Comparison of ENCODE assay signal across 16 cellular contexts in genomic region chr17:80380068-80381061, GRCh38. TPM values are rescaled to one million over a fixed set of nuclear protein-coding genes. Genes with fewer than 3 reads are reported as not detected.
DNase-seq lines count a peak whose midpoint lies in the region; ATAC-seq and TF ChIP-seq lines count a peak whose summit lies in the region.
"Had no signal": no experiment of that assay in that cellular context is flagged by ENCODE, and none has a peak within 500 bp of the region (broad histone marks: within the 10 kb centered on the region; RNA-seq: fewer than 3 reads in every experiment).

No MANE protein-coding gene starts in this region.

- TF ChIP-seq CTCF in GM23338 (conservative IDR thresholded peaks at IDR 0.05; ENCODE audit: low read depth in 2 of 2): no peak
- TF ChIP-seq CTCF in left lung (IDR thresholded peaks at IDR 0.05): no peak
- no peak for TF ChIP-seq CTCF in PC-9 (conservative IDR thresholded peaks at IDR 0.05)
- TF ChIP-seq CTCF in ascending aorta (IDR thresholded peaks at IDR 0.05): no peak
- TF ChIP-seq CTCF in CD4-positive, alpha-beta T cell (IDR thresholded peaks at IDR 0.05): no peak

- peak overlapping the region; percentile 43; the same call in 1 of the 2 replicates for H3K27ac Mint-ChIP-seq in GM23338
- no peak overlapping the region for H3K27ac Mint-ChIP-seq in CD4-positive, alpha-beta T cell

- no peaks in the 10 kb centered on the region for H4K20me1 ChIP-seq in GM23338 (replicated peaks; ENCODE audit: insufficient read depth)
- no peaks in the 10 kb centered on the region for H4K20me1 ChIP-seq in PC-9 (ENCODE audit: insufficient read depth)

- POLR2A ChIA-PET in PC-9 (lab: Charles Lee; ENCODE audit: unreplicated experiment): no interaction called here
- POLR2A ChIA-PET in CD4-positive, alpha-beta T cell (lab: Charles Lee): no interaction called here

- no peaks in the 10 kb centered on the region for H3K27me3 ChIP-seq in GM23338 (ENCODE audit: insufficient read depth)
- H3K27me3 ChIP-seq in left lung: no peaks in the 10 kb centered on the region
- no peaks in the 10 kb centered on the region for H3K27me3 ChIP-seq in PC-9 (ENCODE audit: insufficient read depth, low read depth)
- H3K27me3 ChIP-seq in ascending aorta: no peaks in the 10 kb centered on the region
- no peaks in the 10 kb centered on the region for H3K27me3 ChIP-seq in CD4-positive, alpha-beta T cell (ENCODE audit: control insufficient read depth, insufficient read depth, low read length)
- H3K27me3 ChIP-seq: SJSA1 had no signal

- no peaks in the 10 kb centered on the region for H3K9me3 Mint-ChIP-seq in GM23338
- H3K9me3 Mint-ChIP-seq in CD4-positive, alpha-beta T cell: no peaks in the 10 kb centered on the region

- H3K4me3 ChIP-seq in GM23338: no peak overlapping the region
- no peak overlapping the region for H3K4me3 ChIP-seq in left lung
- H3K4me3 ChIP-seq in PC-9: no peak overlapping the region
- H3K4me3 ChIP-seq in ascending aorta: no peak overlapping the region
- H3K4me3 ChIP-seq: GM23248, SJSA1 had no signal

- H3K9me3 ChIP-seq in left lung: no peaks in the 10 kb centered on the region
- no peaks in the 10 kb centered on the region for H3K9me3 ChIP-seq in PC-9 (ENCODE audit: insufficient read depth, low read depth)
- H3K9me3 ChIP-seq in ascending aorta: no peaks in the 10 kb centered on the region
- no peaks in the 10 kb centered on the region for H3K9me3 ChIP-seq in CD4-positive, alpha-beta T cell (ENCODE audit: control insufficient read depth, low read length)
- H3K9me3 ChIP-seq: SJSA1 had no signal

- H3K36me3 Mint-ChIP-seq in GM23338 (ENCODE audit: low read depth): peaks cover 80% of the 10 kb centered on the region
- H3K36me3 Mint-ChIP-seq in CD4-positive, alpha-beta T cell (ENCODE audit: low read depth): peaks cover 100% of the 10 kb centered on the region

- H3K27me3 Mint-ChIP-seq in GM23338 (ENCODE audit: insufficient read depth, low read depth, poor library complexity): peaks cover 9% of the 10 kb centered on the region
- H3K27me3 Mint-ChIP-seq in CD4-positive, alpha-beta T cell: no peaks in the 10 kb centered on the region

- H2AFZ ChIP-seq in GM23338: no peak overlapping the region
- no peak overlapping the region for H2AFZ ChIP-seq in PC-9
- H2AFZ ChIP-seq: GM23248 had no signal

- H3K9me2 ChIP-seq in GM23338 (ENCODE audit: insufficient read depth): no peaks in the 10 kb centered on the region
- H3K9me2 ChIP-seq in PC-9 (ENCODE audit: insufficient read depth): no peaks in the 10 kb centered on the region

- no peaks in the 10 kb centered on the region for H3F3A ChIP-seq in GM23338 (replicated peaks; ENCODE audit: low read depth)
- no peaks in the 10 kb centered on the region for H3F3A ChIP-seq in PC-9 (ENCODE audit: insufficient read depth, low read depth)

- peak; percentile 40; the same call in 1 of the 3 replicates for ATAC-seq in GM23338
- ATAC-seq in left lung: peak; percentile 53
- ATAC-seq in CD4-positive, alpha-beta T cell (ENCODE audit: poor library complexity): no peak

- H3K27ac ChIP-seq in GM23338 (ENCODE audit: low read depth) (no peak overlapping the region), left lung (no peak overlapping the region), PC-9 (no peak overlapping the region), ascending aorta (no peak overlapping the region)
- H3K27ac ChIP-seq in CD4-positive, alpha-beta T cell (ENCODE audit: low read depth, low read length): no peak overlapping the region
- H3K27ac ChIP-seq: GM23248, SJSA1 had no signal

- BruUV-seq in PC-9 (replicated peaks; lab: Mats Ljungman, UMichigan): no TSS peak

- H3K4me3 Mint-ChIP-seq in GM23338: no peak overlapping the region
- no peak overlapping the region for H3K4me3 Mint-ChIP-seq in CD4-positive, alpha-beta T cell

- H3K4me1 ChIP-seq in GM23338 (ENCODE audit: insufficient read depth): no peaks in the 10 kb centered on the region
- H3K4me1 ChIP-seq in left lung: no peaks in the 10 kb centered on the region
- H3K4me1 ChIP-seq in PC-9 (replicated peaks; ENCODE audit: insufficient read depth): no peaks in the 10 kb centered on the region
- H3K4me1 ChIP-seq in ascending aorta: no peaks in the 10 kb centered on the region

- peaks cover 21% of the 10 kb centered on the region for H3K36me3 ChIP-seq in GM23338 (ENCODE audit: insufficient read depth)
- H3K36me3 ChIP-seq in left lung: peaks cover 18 to 100% of the 10 kb centered on the region in 2 donors
- H3K36me3 ChIP-seq in PC-9 (ENCODE audit: low read depth): peaks cover 6% of the 10 kb centered on the region; the same call in 1 of the 2 replicates
- H3K36me3 ChIP-seq in ascending aorta: peaks cover 87 to 100% of the 10 kb centered on the region in 2 donors

- peaks cover 4% of the 10 kb centered on the region; the same call in 2 of the 3 replicates for H3K4me1 Mint-ChIP-seq in GM23338
- no peaks in the 10 kb centered on the region for H3K4me1 Mint-ChIP-seq in CD4-positive, alpha-beta T cell (ENCODE audit: low read depth)

- CTCF ChIA-PET in PC-9 (lab: Charles Lee): no interaction called here
- CTCF ChIA-PET in CD4-positive, alpha-beta T cell (lab: Charles Lee): no interaction called here

- H3K79me2 ChIP-seq in GM23338 (replicated peaks; ENCODE audit: insufficient read depth): no peaks in the 10 kb centered on the region
- no peaks in the 10 kb centered on the region for H3K79me2 ChIP-seq in PC-9 (ENCODE audit: low read depth)

- H3K4me2 ChIP-seq in GM23338 (no peak overlapping the region), PC-9 (no peak overlapping the region)

- intact Hi-C loops in left lung (cut with DNase I): no loop called here
- intact Hi-C loops in PC-9 (cut with micrococcal nuclease; ENCODE audit: unreplicated experiment): no loop called here
- intact Hi-C loops in ascending aorta (cut with DNase I): no loop called here
- intact Hi-C loops in CD4-positive, alpha-beta T cell (cut with DNase I, micrococcal nuclease): no loop called here

- DNase-seq in D341Med (ENCODE audit: low spot score) (peak; percentile 28), GM23338 (ENCODE audit: low spot score) (no peak), left lung (no peak), putamen (ENCODE audit: low spot score) (peak; percentile 61), PC-9 (no peak), ascending aorta (ENCODE audit: low spot score in 2 of 2) (no peak)
- no peak for DNase-seq in CD4-positive, alpha-beta T cell
- DNase-seq: ACHN, C1 segment of cervical spinal cord, GM23248, HCEC 1CT, MM.1S, NCI-H1092, NCI-H2029 treated with DMSO at 0.1 percent for 48 hours, NCI-H2171 had no signal

TF ChIP-seq in GM23338, 12 proteins besides CTCF, POLR2A, EP300 and RAD21 (continues in another document):
- TF ChIP-seq EZH2phosphoT487 (IDR thresholded peaks at IDR 0.05; ENCODE audit: unreplicated experiment) (no peak), JUNB (IDR thresholded peaks at IDR 0.05; ENCODE audit: unreplicated experiment) (no peak), POLR2AphosphoS5 (IDR thresholded peaks at IDR 0.05; ENCODE audit: low read depth) (no peak)

RNA-seq across cellular contexts. Expression of gene ENDOV, which starts 34.6 kb away (rescaled TPM):
- 10.2 and 11.5 TPM in 2 replicates for total RNA-seq in GM23338 (2014; rRNA removed; shearing (Covaris generic))
- polyA plus RNA-seq in GM23338 (2016; fragmentation: Nextera tagmentation; extraction: Ambion mirVana): 16.0 and 16.1 TPM in 2 replicates
- total RNA-seq in left lung (10 to 100 TPM; 18.8 to 24.9 TPM), PC-9 (2021) (50.3 and 84.8 TPM in 2 replicates), ascending aorta (18.0 TPM)
- total RNA-seq in CD4-positive, alpha-beta T cell: 10 to 100 TPM; 10.1 to 12.0 TPM

Comparison
In these comparisons a context has a peak if more than half of its experiments do, and no peak if none do; other contexts are left out.
1. DNase-seq: peak in D341Med (single experiment) and putamen (single experiment); none in GM23338 (single experiment), left lung (0 of 2), PC-9 (0 of 2), ascending aorta (0 of 2) and CD4-positive, alpha-beta T cell (0 of 10).